Comparison of ENCODE assay signal across 9 cellular contexts in the genomic region with DNA sequence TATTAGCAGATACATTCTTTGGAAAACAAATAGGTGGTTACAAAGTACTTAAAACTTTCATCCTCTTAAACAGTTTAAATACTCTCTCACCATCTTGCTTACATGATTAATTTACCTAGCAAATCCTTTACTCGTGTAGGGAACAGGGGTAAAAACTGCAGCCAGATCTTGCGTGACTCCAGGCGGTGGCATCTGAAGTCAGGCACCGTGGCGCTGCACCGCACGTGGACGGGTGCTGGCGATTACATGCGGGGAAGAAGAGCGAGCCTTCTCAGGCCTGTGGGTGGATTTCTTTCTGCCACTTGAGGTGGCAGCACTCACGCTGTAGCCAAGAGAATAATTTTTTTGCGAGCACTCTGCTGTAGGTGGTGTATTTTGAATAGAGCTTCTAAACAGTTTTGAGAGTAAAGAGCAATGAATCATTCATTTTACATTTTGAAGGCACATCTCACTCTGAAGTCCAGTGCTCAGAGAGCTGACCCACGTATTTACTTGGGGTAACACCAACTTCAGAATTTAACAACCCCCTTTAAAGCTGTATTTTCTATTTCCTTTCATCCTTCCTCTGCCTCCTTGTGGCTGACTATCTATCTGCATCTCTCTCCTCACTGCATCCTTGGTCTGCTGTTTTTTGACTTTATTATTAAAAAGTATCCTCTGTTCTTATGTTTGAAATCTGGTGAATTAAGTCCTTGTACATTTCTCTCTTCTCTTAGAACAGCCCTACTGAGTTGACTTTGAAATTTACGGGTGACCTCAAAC.
A peak's percentile ranks its signal among the peaks of the same experiment; 100 is the strongest.
DNase-seq lines count a peak whose midpoint lies in the region; ATAC-seq, FAIRE-seq and TF ChIP-seq lines count a peak whose summit lies in the region.
"Had no signal": no experiment of that assay in that cellular context is flagged by ENCODE, and none has a peak within 500 bp of the region (broad histone marks: within the 10 kb centered on the region; RNA-seq: fewer than 3 reads in every experiment).

No MANE protein-coding gene starts in this region.

- peaks cover 5% of the 10 kb centered on the region for H3K27me3 Mint-ChIP-seq in H9 (ENCODE audit: low read depth)

- TF ChIP-seq RAD21 in A549 (conservative IDR thresholded peaks at IDR 0.05 in 1 of 2, IDR thresholded peaks at IDR 0.05 in 1 of 2) = peak; percentile 63 to 66

- H3K9ac ChIP-seq in H9 (ENCODE audit: extremely low read depth, insufficient read length, low read length) = no peak overlapping the region

- H4K91ac ChIP-seq in H9 (ENCODE audit: insufficient read length, low read depth, low read length) = no peak overlapping the region

- H2BK120ac ChIP-seq in H9 (ENCODE audit: low read depth, low read length, poor library complexity, severe bottlenecking) = no peak overlapping the region

- H3K27ac Mint-ChIP-seq in H9 = no peak overlapping the region
- H3K27ac Mint-ChIP-seq: activated naive CD8-positive, alpha-beta T cell treated with anti-CD3 and anti-CD28 coated beads, Interleukin-2, amount 10 ng/mL, durations not matched to agents 7 days and 5 days had no signal

- no peak overlapping the region for H4K8ac ChIP-seq in H9 (replicated peaks; ENCODE audit: insufficient read length, low read depth, low read length)

- no peak overlapping the region for H3K56ac ChIP-seq in H9 (ENCODE audit: insufficient read length, low read depth, low read length)

- TF ChIP-seq POLR2A in A549 (IDR thresholded peaks at IDR 0.05; ENCODE audit: low read length) = no peak

- no peak overlapping the region for H2BK20ac ChIP-seq in H9 (ENCODE audit: low read depth, low read length, poor library complexity, severe bottlenecking)

- CTCF ChIA-PET in A549 (lab: Yijun Ruan, JAX) = interaction anchor here (0.6 to 5.6 kb wide), 53 partner anchors 9 to 724 kb away, joined by 3 to 44 read pairs (median 5); a partner anchor contains a TSS

- H3K27me3 ChIP-seq in H9 (ENCODE audit: insufficient read depth, low read length) = no peaks in the 10 kb centered on the region
- no peaks in the 10 kb centered on the region for H3K27me3 ChIP-seq in layer of hippocampus (ENCODE audit: control insufficient read depth, insufficient read depth, low read length)

- no peaks in the 10 kb centered on the region for H3K4me1 Mint-ChIP-seq in H9

- H3K27ac ChIP-seq in A549 (peak overlapping the region in 1 of 2 experiments; percentile 59; a peak in 3 of 6 replicates), H9 (ENCODE audit: insufficient read length, low read depth, low read length) (no peak overlapping the region), layer of hippocampus (ENCODE audit: low read depth, low read length) (peak overlapping the region; percentile 8)

- 89% methylated on average over 15 of the region's 15 CpGs for whole genome bisulfite sequencing in A549 (ENCODE audit: missing lambda C conversion rate)
- WGBS in H9 (ENCODE audit: extremely low coverage, insufficient read length, low lambda C conversion rate) = no CpG with 5 or more reads among the region's 15 CpGs

- ATAC-seq in A549 (peak in 1 of 2 experiments; percentile 25; a peak in 1 of 6 replicates), GM19035 (IDR thresholded peaks at IDR 0.05; ENCODE audit: unreplicated experiment) (no peak), GM18873 (IDR thresholded peaks at IDR 0.05; ENCODE audit: low FRiP score, unreplicated experiment) (no peak)

- H3K4me2 ChIP-seq in A549 (no peak overlapping the region), H9 (ENCODE audit: insufficient read depth, insufficient read length, low read length) (no peak overlapping the region)

- H4K20me1 ChIP-seq in H9 (ENCODE audit: control insufficient read depth, insufficient read depth, insufficient read length) = no peaks in the 10 kb centered on the region

- no peak overlapping the region for H2AK5ac ChIP-seq in H9 (ENCODE audit: insufficient read length, low read length)

- H2BK5ac ChIP-seq in H9 (ENCODE audit: insufficient read length, low read length) = no peak overlapping the region

- no peak for FAIRE-seq in A549 (lab: Jason Lieb, UNC)

- H3K23ac ChIP-seq in H9 (ENCODE audit: insufficient read length, low read depth, low read length) = no peak overlapping the region

- TF ChIP-seq CTCF in A549 (IDR thresholded peaks at IDR 0.05) (peak; percentile 49), H9 (conservative IDR thresholded peaks at IDR 0.05) (peak; percentile 71)

- H3K79me2 ChIP-seq in H9 (ENCODE audit: insufficient read depth, low read length) = no peaks in the 10 kb centered on the region

- H3K4me1 ChIP-seq in A549 = peaks cover 27% of the 10 kb centered on the region
- H3K4me1 ChIP-seq in H9 (ENCODE audit: insufficient read depth, low read length) = no peaks in the 10 kb centered on the region

- H3K4me3 ChIP-seq in A549 = no peak overlapping the region

- DNase-seq in A549 (ENCODE audit: low read depth in 1 of 2, low spot score in 1 of 2) (peak; percentile 22 to 27), H9 (no peak), amniotic epithelial cell (ENCODE audit: low read depth) (peak; percentile 16), DMS79 treated with DMSO at 0.1 percent for 48 hours (lab: John Stamatoyannopoulos, UW) (no peak), middle frontal gyrus (ENCODE audit: extremely low spot score, low spot score) (no peak)
- DNase-seq: activated naive CD8-positive, alpha-beta T cell treated with anti-CD3 and anti-CD28 coated beads, Interleukin-2, amount 10 ng/mL, durations not matched to agents 7 days and 5 days had no signal

- POLR2A ChIA-PET in A549 (lab: Yijun Ruan, JAX) = interaction anchor here (1.1 kb wide), 1 partner anchor 31 kb away, joined by 3 read pairs; no protein-coding TSS in a partner anchor

- H3K36me3 Mint-ChIP-seq in H9 (ENCODE audit: insufficient read depth in 1 of 3, low read depth in 3 of 3) = no peaks in the 10 kb centered on the region

- H3K4ac ChIP-seq in H9 (ENCODE audit: low read depth, low read length) = no peak overlapping the region

- H3K18ac ChIP-seq in H9 (ENCODE audit: insufficient read length, low read depth, low read length) = no peak overlapping the region

- no peaks in the 10 kb centered on the region for H3K9me3 ChIP-seq in A549
- H3K9me3 ChIP-seq in H9 (ENCODE audit: control insufficient read depth, low read depth, low read length) = no peaks in the 10 kb centered on the region

- no peak for TF ChIP-seq EP300 in A549 (IDR thresholded peaks at IDR 0.05)

- no peaks in the 10 kb centered on the region for H3K23me2 ChIP-seq in H9 (ENCODE audit: insufficient read length, low read depth, low read length, poor library complexity, severe bottlenecking)

- no peak overlapping the region for H2BK12ac ChIP-seq in H9 (ENCODE audit: insufficient read length, low read depth, low read length)

- no peak overlapping the region for H3K14ac ChIP-seq in H9 (ENCODE audit: insufficient read depth, low read length)

- no peak overlapping the region for H4K5ac ChIP-seq in H9 (ENCODE audit: insufficient read length, low read depth, low read length)

- H2BK15ac ChIP-seq in H9 (ENCODE audit: low read depth, low read length) = no peak overlapping the region

- H3T11ph ChIP-seq in H9 (ENCODE audit: low read length) = no peak overlapping the region

- H3K4me3 Mint-ChIP-seq in H9 = no peak overlapping the region
- H3K4me3 Mint-ChIP-seq: activated naive CD8-positive, alpha-beta T cell treated with anti-CD3 and anti-CD28 coated beads, Interleukin-2, amount 10 ng/mL, durations not matched to agents 7 days and 5 days had no signal

- no peaks in the 10 kb centered on the region for H3K79me1 ChIP-seq in H9 (ENCODE audit: insufficient read depth, low read depth, low read length, poor library complexity, severe bottlenecking)

- H3K9me3 Mint-ChIP-seq in H9 = no peaks in the 10 kb centered on the region
- H3K9me3 Mint-ChIP-seq: activated naive CD8-positive, alpha-beta T cell treated with anti-CD3 and anti-CD28 coated beads, Interleukin-2, amount 10 ng/mL, durations not matched to agents 7 days and 5 days had no signal

- H2AFZ ChIP-seq in H9 (ENCODE audit: low read length) = no peak overlapping the region

TF ChIP-seq in A549, 52 proteins besides CTCF, POLR2A, EP300 and RAD21:
- no peak for TF ChIP-seq FOXS1 (CRISPR knock-in tag; IDR thresholded peaks at IDR 0.05)
- peak; percentile 83 for TF ChIP-seq SMC3 (IDR thresholded peaks at IDR 0.05)

Comparison
In these comparisons a context has a peak if more than half of its experiments do, and no peak if none do; other contexts are left out.
1. DNase-seq: peak in A549 (2 of 2) and amniotic epithelial cell (single experiment); none in H9 (single experiment), DMS79 treated with DMSO at 0.1 percent for 48 hours (single experiment) and middle frontal gyrus (single experiment).